ENCODE assay signal across 1 cellular context in the genomic region with DNA sequence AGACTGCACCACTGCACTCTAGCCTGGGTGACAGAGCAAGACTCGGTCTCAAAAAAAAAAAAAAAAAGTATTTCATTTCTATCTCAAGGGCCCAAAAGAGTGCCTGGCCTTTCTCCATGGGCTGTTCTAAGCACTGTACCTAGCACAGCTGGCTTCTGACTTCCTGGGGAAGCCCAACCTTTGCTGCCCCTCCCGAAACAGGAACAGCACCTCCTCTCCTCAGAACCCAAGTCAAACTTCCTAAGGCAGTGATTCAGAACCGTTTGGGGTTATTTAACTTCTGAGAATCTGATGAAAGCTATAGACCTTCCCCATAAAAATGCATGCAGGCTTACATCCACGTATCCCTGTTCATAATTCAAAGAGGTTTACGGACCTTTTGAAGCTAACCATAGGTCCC.
TF ChIP-seq lines count a peak whose summit lies in the region.

No MANE protein-coding gene starts in this region.

TF ChIP-seq in K562, 482 proteins besides CTCF, POLR2A, EP300 and RAD21:
- no peak for TF ChIP-seq NFXL1 (CRISPR knock-in tag; IDR thresholded peaks at IDR 0.05)
- TF ChIP-seq, protein P1, sequence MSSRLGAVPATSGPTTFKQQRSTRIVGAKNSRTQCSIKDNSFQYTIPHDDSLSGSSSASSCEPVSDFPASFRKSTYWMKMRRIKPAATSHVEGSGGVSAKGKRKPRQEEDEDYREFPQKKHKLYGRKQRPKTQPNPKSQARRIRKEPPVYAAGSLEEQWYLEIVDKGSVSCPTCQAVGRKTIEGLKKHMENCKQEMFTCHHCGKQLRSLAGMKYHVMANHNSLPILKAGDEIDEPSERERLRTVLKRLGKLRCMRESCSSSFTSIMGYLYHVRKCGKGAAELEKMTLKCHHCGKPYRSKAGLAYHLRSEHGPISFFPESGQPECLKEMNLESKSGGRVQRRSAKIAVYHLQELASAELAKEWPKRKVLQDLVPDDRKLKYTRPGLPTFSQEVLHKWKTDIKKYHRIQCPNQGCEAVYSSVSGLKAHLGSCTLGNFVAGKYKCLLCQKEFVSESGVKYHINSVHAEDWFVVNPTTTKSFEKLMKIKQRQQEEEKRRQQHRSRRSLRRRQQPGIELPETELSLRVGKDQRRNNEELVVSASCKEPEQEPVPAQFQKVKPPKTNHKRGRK (tag; IDR thresholded peaks at IDR 0.05) = no peak
- TF ChIP-seq LCOR (CRISPR knock-in tag; IDR thresholded peaks at IDR 0.05) = no peak
- TF ChIP-seq IRF2 (CRISPR knock-in tag; IDR thresholded peaks at IDR 0.05) = no peak
- TF ChIP-seq ZBTB8A (IDR thresholded peaks at IDR 0.05; ENCODE audit: partially characterized antibody) = no peak
- TF ChIP-seq POLR3G (IDR thresholded peaks at IDR 0.05; ENCODE audit: extremely low read depth, insufficient read length, insufficient replicate concordance) = no peak
- no peak for TF ChIP-seq ELF4 (CRISPR knock-in tag; IDR thresholded peaks at IDR 0.05)
- TF ChIP-seq ZNF589 (CRISPR knock-in tag; IDR thresholded peaks at IDR 0.05; ENCODE audit: low read depth) = peak; percentile 30; the same call in 1 of the 2 replicates
- no peak for TF ChIP-seq RBM22 (IDR thresholded peaks at IDR 0.05; ENCODE audit: low read depth, low read length, poor library complexity, severe bottlenecking)
- no peak for TF ChIP-seq DACH1 (IDR thresholded peaks at IDR 0.05; ENCODE audit: partially characterized antibody)
- TF ChIP-seq CBFA2T3 (IDR thresholded peaks at IDR 0.05) = no peak
- TF ChIP-seq ESRRB (CRISPR knock-in tag; IDR thresholded peaks at IDR 0.05; ENCODE audit: borderline replicate concordance) = no peak
- TF ChIP-seq SIN3A (IDR thresholded peaks at IDR 0.05; ENCODE audit: borderline replicate concordance in 2 of 2, control insufficient read depth in 1 of 2, low read depth in 2 of 2, low read length in 2 of 2) = no peak
- no peak for TF ChIP-seq ZNF143 (CRISPR knock-in tag; IDR thresholded peaks at IDR 0.05)
- no peak for TF ChIP-seq ZNF12 (CRISPR knock-in tag; IDR thresholded peaks at IDR 0.05)
- 0 out of 2 replicates have a peak, but pooled peaks have one; percentile 12 for TF ChIP-seq GABPA (tag; conservative IDR thresholded peaks at IDR 0.05; ENCODE audit: low read depth)
- no peak for TF ChIP-seq ZNF778 (CRISPR knock-in tag; IDR thresholded peaks at IDR 0.05)
- TF ChIP-seq TRIM28 (IDR thresholded peaks at IDR 0.05) = no peak
- TF ChIP-seq, protein P2, sequence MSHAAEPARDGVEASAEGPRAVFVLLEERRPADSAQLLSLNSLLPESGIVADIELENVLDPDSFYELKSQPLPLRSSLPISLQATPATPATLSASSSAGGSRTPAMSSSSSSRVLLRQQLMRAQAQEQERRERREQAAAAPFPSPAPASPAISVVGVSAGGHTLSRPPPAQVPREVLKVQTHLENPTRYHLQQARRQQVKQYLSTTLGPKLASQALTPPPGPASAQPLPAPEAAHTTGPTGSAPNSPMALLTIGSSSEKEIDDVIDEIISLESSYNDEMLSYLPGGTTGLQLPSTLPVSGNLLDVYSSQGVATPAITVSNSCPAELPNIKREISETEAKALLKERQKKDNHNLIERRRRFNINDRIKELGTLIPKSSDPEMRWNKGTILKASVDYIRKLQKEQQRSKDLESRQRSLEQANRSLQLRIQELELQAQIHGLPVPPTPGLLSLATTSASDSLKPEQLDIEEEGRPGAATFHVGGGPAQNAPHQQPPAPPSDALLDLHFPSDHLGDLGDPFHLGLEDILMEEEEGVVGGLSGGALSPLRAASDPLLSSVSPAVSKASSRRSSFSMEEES (CRISPR knock-in tag; IDR thresholded peaks at IDR 0.05) = no peak
- TF ChIP-seq ZNF561 (CRISPR knock-in tag; conservative IDR thresholded peaks at IDR 0.05) = no peak
- no peak for TF ChIP-seq ELF1 (tag; IDR thresholded peaks at IDR 0.05)
- TF ChIP-seq, protein P3, sequence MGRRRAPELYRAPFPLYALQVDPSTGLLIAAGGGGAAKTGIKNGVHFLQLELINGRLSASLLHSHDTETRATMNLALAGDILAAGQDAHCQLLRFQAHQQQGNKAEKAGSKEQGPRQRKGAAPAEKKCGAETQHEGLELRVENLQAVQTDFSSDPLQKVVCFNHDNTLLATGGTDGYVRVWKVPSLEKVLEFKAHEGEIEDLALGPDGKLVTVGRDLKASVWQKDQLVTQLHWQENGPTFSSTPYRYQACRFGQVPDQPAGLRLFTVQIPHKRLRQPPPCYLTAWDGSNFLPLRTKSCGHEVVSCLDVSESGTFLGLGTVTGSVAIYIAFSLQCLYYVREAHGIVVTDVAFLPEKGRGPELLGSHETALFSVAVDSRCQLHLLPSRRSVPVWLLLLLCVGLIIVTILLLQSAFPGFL (CRISPR knock-in tag; IDR thresholded peaks at IDR 0.05) = no peak
- TF ChIP-seq, protein P4, sequence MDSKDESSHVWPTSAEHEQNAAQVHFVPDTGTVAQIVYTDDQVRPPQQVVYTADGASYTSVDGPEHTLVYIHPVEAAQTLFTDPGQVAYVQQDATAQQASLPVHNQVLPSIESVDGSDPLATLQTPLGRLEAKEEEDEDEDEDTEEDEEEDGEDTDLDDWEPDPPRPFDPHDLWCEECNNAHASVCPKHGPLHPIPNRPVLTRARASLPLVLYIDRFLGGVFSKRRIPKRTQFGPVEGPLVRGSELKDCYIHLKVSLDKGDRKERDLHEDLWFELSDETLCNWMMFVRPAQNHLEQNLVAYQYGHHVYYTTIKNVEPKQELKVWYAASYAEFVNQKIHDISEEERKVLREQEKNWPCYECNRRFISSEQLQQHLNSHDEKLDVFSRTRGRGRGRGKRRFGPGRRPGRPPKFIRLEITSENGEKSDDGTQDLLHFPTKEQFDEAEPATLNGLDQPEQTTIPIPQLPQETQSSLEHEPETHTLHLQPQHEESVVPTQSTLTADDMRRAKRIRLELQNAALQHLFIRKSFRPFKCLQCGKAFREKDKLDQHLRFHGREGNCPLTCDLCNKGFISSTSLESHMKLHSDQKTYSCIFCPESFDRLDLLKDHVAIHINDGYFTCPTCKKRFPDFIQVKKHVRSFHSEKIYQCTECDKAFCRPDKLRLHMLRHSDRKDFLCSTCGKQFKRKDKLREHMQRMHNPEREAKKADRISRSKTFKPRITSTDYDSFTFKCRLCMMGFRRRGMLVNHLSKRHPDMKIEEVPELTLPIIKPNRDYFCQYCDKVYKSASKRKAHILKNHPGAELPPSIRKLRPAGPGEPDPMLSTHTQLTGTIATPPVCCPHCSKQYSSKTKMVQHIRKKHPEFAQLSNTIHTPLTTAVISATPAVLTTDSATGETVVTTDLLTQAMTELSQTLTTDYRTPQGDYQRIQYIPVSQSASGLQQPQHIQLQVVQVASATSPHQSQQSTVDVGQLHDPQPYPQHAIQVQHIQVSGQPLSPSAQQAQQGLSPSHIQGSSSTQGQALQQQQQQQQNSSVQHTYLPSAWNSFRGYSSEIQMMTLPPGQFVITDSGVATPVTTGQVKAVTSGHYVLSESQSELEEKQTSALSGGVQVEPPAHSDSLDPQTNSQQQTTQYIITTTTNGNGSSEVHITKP (IDR thresholded peaks at IDR 0.05; ENCODE audit: partially characterized antibody) = peak; percentile 52
- TF ChIP-seq YY1 (IDR thresholded peaks at IDR 0.05; ENCODE audit: borderline replicate concordance in 1 of 3, control insufficient read depth in 1 of 3, extremely low read depth in 1 of 3, insufficient read depth in 3 of 3, insufficient read length in 1 of 3, insufficient replicate concordance in 2 of 3, low read depth in 1 of 3, low read length in 2 of 3) = no peak
- TF ChIP-seq RUNX1 (IDR thresholded peaks at IDR 0.05; ENCODE audit: low read depth) = no peak
- TF ChIP-seq ZNF785 (CRISPR knock-in tag; IDR thresholded peaks at IDR 0.05) = no peak
- TF ChIP-seq ZNF175 (CRISPR knock-in tag; IDR thresholded peaks at IDR 0.05; ENCODE audit: low read depth) = peak; percentile 70; the same call in 1 of the 2 replicates
- no peak for TF ChIP-seq KDM2B (CRISPR knock-in tag; IDR thresholded peaks at IDR 0.05)
